8 cellular contexts compared by ENCODE assay signal in the genomic region with DNA sequence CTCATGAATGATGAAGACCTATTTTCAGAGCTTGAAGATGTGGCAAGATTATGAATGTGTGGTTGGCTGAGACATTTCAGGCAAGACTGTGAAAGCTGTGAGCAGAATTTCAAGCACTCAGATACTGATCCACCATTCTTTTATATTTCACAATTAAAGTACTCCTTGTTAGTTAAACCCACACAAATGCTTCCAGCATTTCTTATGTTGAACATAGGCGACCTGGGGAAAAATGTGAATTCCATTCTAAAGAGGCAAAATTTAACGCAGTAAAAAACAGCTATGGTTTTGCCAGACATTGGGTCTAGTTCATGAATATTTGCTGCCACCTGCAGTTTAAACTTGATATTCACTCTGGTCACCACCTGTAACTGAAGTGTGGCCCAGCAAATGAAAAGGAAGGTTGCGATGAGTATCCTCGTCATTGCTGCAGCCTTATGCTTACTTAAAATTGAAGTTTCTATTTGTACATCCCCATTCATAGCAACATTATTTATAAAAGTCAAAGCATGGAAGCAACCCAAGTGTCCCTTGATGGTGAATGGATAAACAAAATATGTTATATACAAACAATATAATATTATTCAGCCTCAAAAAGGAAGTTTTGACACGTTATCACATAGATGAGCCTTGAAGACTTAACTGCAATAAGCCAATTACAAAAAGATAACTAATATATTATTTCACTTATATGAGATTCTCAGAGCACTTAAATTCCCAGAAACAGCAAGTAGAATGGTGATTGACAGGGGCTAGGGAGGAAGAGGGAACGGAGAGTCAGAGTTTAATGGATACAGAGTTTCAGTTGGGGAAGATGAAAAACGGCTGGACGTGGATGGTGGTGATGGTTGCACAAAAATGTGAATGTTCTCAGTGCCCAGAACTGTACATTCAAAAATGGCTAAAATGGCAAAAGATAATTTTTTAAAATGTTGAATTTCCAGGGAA. TPM values are rescaled to one million over a fixed set of nuclear protein-coding genes. Genes with fewer than 3 reads are reported as not detected.
DNase-seq lines count a peak whose midpoint lies in the region; ATAC-seq, FAIRE-seq and TF ChIP-seq lines count a peak whose summit lies in the region.

No MANE protein-coding gene starts in this region.

- H3K27ac ChIP-seq in VCaP (no peak overlapping the region), endothelial cell of umbilical vein (ENCODE audit: insufficient read depth, low read depth, low read length) (no peak overlapping the region), vagina (no peak overlapping the region)

- DNase-seq in AG20443 (ENCODE audit: low spot score), result peak; percentile 58
- peak; percentile 49 for DNase-seq in GM13977 (ENCODE audit: low spot score)
- peak; percentile 43 for DNase-seq in NCI-H1694 treated with DMSO at 0.1 percent for 48 hours (lab: John Stamatoyannopoulos, UW)
- peak; percentile 64 for DNase-seq in endothelial cell of umbilical vein (ENCODE audit: low read depth, low spot score)
- peak; percentile 46 for DNase-seq in middle frontal gyrus (ENCODE audit: extremely low spot score, low spot score)
- no peak for DNase-seq in vagina (ENCODE audit: extremely low spot score in 2 of 2)

- H3K4me1 ChIP-seq in endothelial cell of umbilical vein (ENCODE audit: control insufficient read depth, extremely low read depth, insufficient read depth, low read length) (no peaks in the 10 kb centered on the region), vagina (no peaks in the 10 kb centered on the region)

- POLR2A ChIA-PET in endothelial cell of umbilical vein (lab: Charles Lee), result no interaction called here

- in situ Hi-C loops in GM13977 (cut with MboI; ENCODE audit: low pct_unique_long_range_greater_than_20kb, low sequenced_read_pairs, unreplicated experiment), result loop anchor here (10.0 kb wide), 1 partner anchor 146 kb away; no protein-coding TSS in a partner anchor

- H4K20me1 ChIP-seq in endothelial cell of umbilical vein (replicated peaks; ENCODE audit: control insufficient read depth, extremely low read depth, insufficient read depth, low read length), result no peaks in the 10 kb centered on the region

- dilution Hi-C loops in endothelial cell of umbilical vein (cut with MboI; ENCODE audit: extremely low pct_ligation_motif_present, low sequenced_read_pairs), result no loop called here

- H3K9ac ChIP-seq in endothelial cell of umbilical vein (replicated peaks; ENCODE audit: extremely low read depth, insufficient read depth, low read length), result no peak overlapping the region

- intact Hi-C loops in endothelial cell of umbilical vein (cut with micrococcal nuclease) (loop anchor here (1.0 to 10.0 kb wide), 6 partner anchors 32 to 826 kb away; a partner anchor contains a TSS), vagina (cut with DNase I) (loop anchor here (5.0 kb wide), 1 partner anchor 144 kb away; no protein-coding TSS in a partner anchor)

- H3K9me1 ChIP-seq in endothelial cell of umbilical vein (replicated peaks; ENCODE audit: control insufficient read depth, extremely low read depth, insufficient read depth, low read length), result no peaks in the 10 kb centered on the region

- no peaks in the 10 kb centered on the region for H3K27me3 ChIP-seq in endothelial cell of umbilical vein (ENCODE audit: control insufficient read depth in 2 of 2, insufficient read depth in 2 of 2, low read length in 2 of 2)
- H3K27me3 ChIP-seq in vagina, result no peaks in the 10 kb centered on the region

- TF ChIP-seq POLR2A in endothelial cell of umbilical vein (IDR thresholded peaks at IDR 0.05; ENCODE audit: low read depth, low read length) (no peak), vagina (IDR thresholded peaks at IDR 0.05) (no peak)

- H3K4me3 ChIP-seq in endothelial cell of umbilical vein (replicated peaks in 1 of 3; ENCODE audit: insufficient read depth in 1 of 3, low read depth in 1 of 3, low read length in 3 of 3) (no peak overlapping the region), vagina (no peak overlapping the region)

- TF ChIP-seq CTCF in GM13977 (IDR thresholded peaks at IDR 0.05; ENCODE audit: extremely low read depth, insufficient read depth, missing control alignments), result peak; percentile 58
- TF ChIP-seq CTCF in VCaP (conservative IDR thresholded peaks at IDR 0.05), result peak; percentile 77
- TF ChIP-seq CTCF in endothelial cell of umbilical vein (IDR thresholded peaks at IDR 0.05; ENCODE audit: extremely low read depth in 1 of 2, insufficient read depth in 1 of 2, low read depth in 1 of 2, low read length in 2 of 2), result peak; percentile 31 to 34
- TF ChIP-seq CTCF in vagina (IDR thresholded peaks at IDR 0.05), result peak; percentile 72 to 87 (median 72)

- H3K9me3 ChIP-seq in endothelial cell of umbilical vein (replicated peaks; ENCODE audit: control insufficient read depth, insufficient read depth, low read length) (no peaks in the 10 kb centered on the region), vagina (no peaks in the 10 kb centered on the region)

- H3K36me3 ChIP-seq in endothelial cell of umbilical vein (ENCODE audit: control insufficient read depth in 2 of 2, extremely low read depth in 1 of 2, insufficient read depth in 2 of 2, low read length in 2 of 2) (no peaks in the 10 kb centered on the region), vagina (no peaks in the 10 kb centered on the region)

- CTCF ChIA-PET in endothelial cell of umbilical vein (lab: Charles Lee), result interaction anchor here (0.5 to 7.8 kb wide), 47 partner anchors 8 to 1271 kb away, joined by 3 to 410 read pairs (median 4); a partner anchor contains a TSS

- no TSS peak for BruUV-seq in endothelial cell of umbilical vein (replicated peaks; lab: Mats Ljungman, UMichigan)

- peak; percentile 90 for FAIRE-seq in endothelial cell of umbilical vein (lab: Jason Lieb, UNC)

- ATAC-seq in HG02884 (IDR thresholded peaks at IDR 0.05; ENCODE audit: unreplicated experiment), result peak; percentile 83

- no peaks in the 10 kb centered on the region for H3K79me2 ChIP-seq in endothelial cell of umbilical vein (ENCODE audit: control insufficient read depth, insufficient read depth, low read length)

- no peak overlapping the region for H2AFZ ChIP-seq in endothelial cell of umbilical vein (ENCODE audit: low read depth, low read length)

- no peak overlapping the region for H3K4me2 ChIP-seq in endothelial cell of umbilical vein (ENCODE audit: insufficient read depth, low read length)

TF ChIP-seq in endothelial cell of umbilical vein, 7 proteins besides CTCF, POLR2A, EP300 and RAD21:
- TF ChIP-seq GATA2 (IDR thresholded peaks at IDR 0.05; ENCODE audit: insufficient read depth, insufficient read length, low read depth, low read length) (no peak), EZH2 (IDR thresholded peaks at IDR 0.05; ENCODE audit: borderline replicate concordance, low read depth, low read length, severe bottlenecking) (no peak), POLR2AphosphoS5 (IDR thresholded peaks at IDR 0.05; ENCODE audit: insufficient read depth, low read depth, low read length) (no peak), MYC (IDR thresholded peaks at IDR 0.05; ENCODE audit: low read depth, low read length) (no peak), JUN (IDR thresholded peaks at IDR 0.05; ENCODE audit: borderline replicate concordance, insufficient read depth, insufficient read length, low read depth) (no peak), FOS (IDR thresholded peaks at IDR 0.05; ENCODE audit: borderline replicate concordance, insufficient read depth, low read length) (no peak)
- TF ChIP-seq, protein P1, sequence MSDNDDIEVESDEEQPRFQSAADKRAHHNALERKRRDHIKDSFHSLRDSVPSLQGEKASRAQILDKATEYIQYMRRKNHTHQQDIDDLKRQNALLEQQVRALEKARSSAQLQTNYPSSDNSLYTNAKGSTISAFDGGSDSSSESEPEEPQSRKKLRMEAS (IDR thresholded peaks at IDR 0.05; ENCODE audit: insufficient read depth, insufficient read length), result no peak

RNA-seq across cellular contexts. Expression of a gene that starts 32.4 kb away (rescaled TPM):
- total RNA-seq in endothelial cell of umbilical vein (0.84 and 0.95 TPM in 2 replicates), vagina (3.4 TPM)
- polyA plus RNA-seq in endothelial cell of umbilical vein, result 0.04 and 0.16 TPM in 2 replicates
- polyA plus RNA-seq in endothelial cell of umbilical vein (2011; cell fraction: cytosol; rRNA removed), result 0.10 and 0.19 TPM in 2 replicates
- 0.48 and 0.51 TPM in 2 replicates for polyA plus RNA-seq in endothelial cell of umbilical vein (2011; cell fraction: nucleus; rRNA removed)
- not detected in 2 replicates for polyA plus RNA-seq in endothelial cell of umbilical vein (2012)
- polyA minus RNA-seq in endothelial cell of umbilical vein, result 0.96 TPM in 1 of 2 replicates, not detected in the other
- polyA minus RNA-seq in endothelial cell of umbilical vein (2011; cell fraction: cytosol; rRNA and poly(A)+ RNA removed), result not detected
- 1.1 and 1.3 TPM in 2 replicates for polyA minus RNA-seq in endothelial cell of umbilical vein (2011; cell fraction: nucleus; rRNA and poly(A)+ RNA removed)

Comparison
In these comparisons a context has a peak if more than half of its experiments do, and no peak if none do; other contexts are left out.
1. DNase-seq: peak in AG20443 (single experiment), GM13977 (single experiment), NCI-H1694 treated with DMSO at 0.1 percent for 48 hours (single experiment), endothelial cell of umbilical vein (single experiment) and middle frontal gyrus (single experiment); none in vagina (0 of 2).
2. Peak in every context shown above with its lines, with median percentiles within 50 percentile points of each other: CTCF ChIP-seq.